Comparison of ENCODE assay signal across 1 cellular context in genomic region chr2:74177697-74178096, GRCh38.
TF ChIP-seq lines count a peak whose summit lies in the region.

No MANE protein-coding gene starts in this region.

TF ChIP-seq in HepG2, 621 proteins besides CTCF, POLR2A, EP300 and RAD21:
- TF ChIP-seq ZNF615 (CRISPR knock-in tag; IDR thresholded peaks at IDR 0.05; ENCODE audit: borderline replicate concordance) (no peak), SP4 (CRISPR knock-in tag; IDR thresholded peaks at IDR 0.05) (no peak), ATF5 (CRISPR knock-in tag; IDR thresholded peaks at IDR 0.05; ENCODE audit: low read depth) (no peak), ZSCAN12 (CRISPR knock-in tag; IDR thresholded peaks at IDR 0.05) (no peak), SETDB1 (CRISPR knock-in tag; IDR thresholded peaks at IDR 0.05; ENCODE audit: borderline replicate concordance) (no peak), RFX3 (CRISPR knock-in tag; IDR thresholded peaks at IDR 0.05) (no peak), ETV5 (CRISPR knock-in tag; IDR thresholded peaks at IDR 0.05; ENCODE audit: borderline replicate concordance) (no peak), ZNF839 (CRISPR knock-in tag; IDR thresholded peaks at IDR 0.05; ENCODE audit: borderline replicate concordance) (no peak), ZNF121 (CRISPR knock-in tag; IDR thresholded peaks at IDR 0.05) (no peak), PTBP1 (IDR thresholded peaks at IDR 0.05; ENCODE audit: low read depth, low read length, poor library complexity, severe bottlenecking) (no peak), PPARG (CRISPR knock-in tag; conservative IDR thresholded peaks at IDR 0.05) (no peak)
